Comparison of ENCODE assay signal across 8 cellular contexts in genomic region chr2:20350105-20350712, GRCh38. TPM values are rescaled to one million over a fixed set of nuclear protein-coding genes. Genes with fewer than 3 reads are reported as not detected.
DNase-seq lines count a peak whose midpoint lies in the region; ATAC-seq and TF ChIP-seq lines count a peak whose summit lies in the region.

No MANE protein-coding gene starts in this region.

- H3K4me3 ChIP-seq in BJ (ENCODE audit: low read depth, low read length), result peak overlapping the region; percentile 99
- H3K4me3 ChIP-seq in gastroesophageal sphincter, result peak overlapping the region; percentile 80 to 89
- H3K4me3 ChIP-seq in thoracic aorta, result peak overlapping the region; percentile 83

- 0% methylated on average over 6 to 21 of the region's 64 CpGs for WGBS in gastroesophageal sphincter (ENCODE audit: low coverage in 1 of 2), 2 donors

- peak overlapping the region; percentile 88 to 97 (median 94) for H3K27ac ChIP-seq in gastroesophageal sphincter
- H3K27ac ChIP-seq in thoracic aorta, result peak overlapping the region; percentile 83 to 97

- no peak for TF ChIP-seq POLR2A in gastroesophageal sphincter (IDR thresholded peaks at IDR 0.05)

- H3K9me3 ChIP-seq in gastroesophageal sphincter (no peaks in the 10 kb centered on the region), thoracic aorta (no peaks in the 10 kb centered on the region)

- POLR2A ChIA-PET in BJ (lab: Charles Lee), result interaction anchor here (0.6 kb wide), 2 partner anchors 53 to 140 kb away, joined by 3 to 4 read pairs; no protein-coding TSS in a partner anchor

- no peak for TF ChIP-seq EP300 in gastroesophageal sphincter (IDR thresholded peaks at IDR 0.05)

- H3K4me1 ChIP-seq in gastroesophageal sphincter (peaks cover 6 to 67% (median 20%) of the 10 kb centered on the region in 3 donors), thoracic aorta (ENCODE audit: control insufficient read depth in 1 of 2, low read depth in 2 of 2) (peaks cover 27 to 48% of the 10 kb centered on the region in 2 donors)

- CTCF ChIA-PET in BJ (lab: Yijun Ruan, JAX), result interaction anchor here (0.7 to 1.8 kb wide), 3 partner anchors 13 to 23 kb away, joined by 3 to 4 read pairs (median 4); no protein-coding TSS in a partner anchor

- TF ChIP-seq CTCF in BJ (IDR thresholded peaks at IDR 0.05; ENCODE audit: insufficient read depth, low read depth, low read length) (no peak), gastroesophageal sphincter (IDR thresholded peaks at IDR 0.05) (peak in 1 of 4 experiments; percentile 13), thoracic aorta (IDR thresholded peaks at IDR 0.05) (no peak)

- H3K27me3 ChIP-seq in BJ (ENCODE audit: control insufficient read depth, insufficient read depth, low read length) (no peaks in the 10 kb centered on the region), gastroesophageal sphincter (no peaks in the 10 kb centered on the region), thoracic aorta (replicated peaks; ENCODE audit: insufficient read depth) (no peaks in the 10 kb centered on the region)

- H3K36me3 ChIP-seq in BJ (ENCODE audit: control insufficient read depth, insufficient read depth, low read length) (no peaks in the 10 kb centered on the region), gastroesophageal sphincter (no peaks in the 10 kb centered on the region), thoracic aorta (no peaks in the 10 kb centered on the region)

- no peak for DNase-seq in BJ (ENCODE audit: low read depth)
- peak; percentile 79 for DNase-seq in OCI-M1 (lab: John Stamatoyannopoulos, UW)
- DNase-seq in activated T-helper 9 cell treated with anti-CD3 and anti-CD28 coated beads, Interleukin-2, amount 50 U/mL, for 16 hours (ENCODE audit: low read depth), result peak; percentile 50
- peak; percentile 40 for DNase-seq in occipital lobe (lab: John Stamatoyannopoulos, UW)
- no peak for DNase-seq in thoracic aorta (ENCODE audit: low spot score)

- ATAC-seq in GM19023 (IDR thresholded peaks at IDR 0.05; ENCODE audit: unreplicated experiment), result peak; percentile 36
- peak; percentile 30 for ATAC-seq in HG03159 (IDR thresholded peaks at IDR 0.05; ENCODE audit: unreplicated experiment)
- peak; percentile 43 for ATAC-seq in gastroesophageal sphincter
- peak; percentile 30 for ATAC-seq in thoracic aorta (ENCODE audit: insufficient number of reproducible peaks, low FRiP score, low read depth)

RNA-seq across cellular contexts. Expression of gene PUM2, which starts 0.4 kb away (rescaled TPM):
- 39.7 and 51.1 TPM in 2 replicates for polyA plus RNA-seq in BJ (2011; rRNA removed)
- polyA minus RNA-seq in BJ (2011; rRNA and poly(A)+ RNA removed), result 86.4 and 116 TPM in 2 replicates
- total RNA-seq in gastroesophageal sphincter, result 100 to 1,000 TPM in 2 of 4 donors, 10 to 100 TPM in 2; 61.5 to 140 (median 98.0) TPM
- 177 TPM for total RNA-seq in occipital lobe
- 10 to 100 TPM; 45.4 to 88.7 TPM for total RNA-seq in thoracic aorta

Comparison
In these comparisons a context has a peak if more than half of its experiments do, and no peak if none do; other contexts are left out.
1. DNase-seq: peak in OCI-M1 (single experiment), activated T-helper 9 cell treated with anti-CD3 and anti-CD28 coated beads, Interleukin-2, amount 50 U/mL, for 16 hours (single experiment) and occipital lobe (single experiment); none in BJ (single experiment) and thoracic aorta (single experiment).
2. Peak in every context shown above with its lines, with median percentiles within 50 percentile points of each other: H3K4me3 ChIP-seq and ATAC-seq.